In the genomic region with DNA sequence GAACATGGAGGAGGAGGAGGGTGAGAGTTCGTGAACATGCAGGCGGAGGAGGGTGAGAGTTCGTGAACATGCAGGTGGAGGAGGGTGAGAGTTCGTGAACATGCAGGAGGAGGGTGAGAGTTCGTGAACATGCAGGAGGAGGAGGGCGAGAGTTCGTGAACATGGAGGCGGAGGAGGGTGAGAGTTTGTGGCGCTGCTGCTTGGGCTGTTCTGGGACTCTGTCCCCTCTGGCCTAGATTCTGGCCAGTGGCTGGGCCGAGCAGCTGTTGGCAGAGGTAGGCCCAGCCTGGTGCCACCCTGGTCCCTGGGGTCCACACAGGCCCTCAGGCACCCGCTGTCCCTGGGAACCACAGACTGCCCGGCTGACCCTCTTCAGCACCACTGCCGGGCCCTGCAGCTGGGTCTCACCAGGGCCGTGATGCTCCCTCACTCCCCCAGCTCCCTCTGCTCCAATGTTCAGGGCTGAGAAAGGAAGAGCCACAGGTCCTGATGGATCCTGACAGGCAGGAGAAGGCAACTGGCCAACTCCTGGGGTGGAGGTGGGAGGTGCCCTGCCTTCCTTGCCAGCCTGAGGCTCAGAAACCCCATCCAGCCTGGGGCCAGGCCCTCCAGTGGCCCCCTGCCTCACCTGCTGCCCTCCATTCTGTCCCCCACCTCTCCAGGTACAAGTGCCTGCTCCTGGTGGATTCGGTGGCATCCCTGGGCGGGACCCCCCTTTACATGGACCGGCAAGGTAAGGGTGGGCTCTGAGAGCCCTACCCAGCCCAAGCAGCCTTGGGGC, we compare ENCODE assay signal across 21 cellular contexts. TPM values are rescaled to one million over a fixed set of nuclear protein-coding genes. Genes with fewer than 3 reads are reported as not detected.
A peak's percentile ranks its signal among the peaks of the same experiment; 100 is the strongest.
DNase-seq lines count a peak whose midpoint lies in the region; FAIRE-seq and TF ChIP-seq lines count a peak whose summit lies in the region.
"Had no signal": no experiment of that assay in that cellular context is flagged by ENCODE, and none has a peak within 500 bp of the region (broad histone marks: within the 10 kb centered on the region; RNA-seq: fewer than 3 reads in every experiment).

No MANE protein-coding gene starts in this region.

- no peaks in the 10 kb centered on the region for H3K23me2 ChIP-seq in H9 (ENCODE audit: insufficient read length, low read depth, low read length, poor library complexity, severe bottlenecking)
- H3K23me2 ChIP-seq in H1 (ENCODE audit: low read depth, low read length) = no peaks in the 10 kb centered on the region

- TF ChIP-seq EP300 in H1 (IDR thresholded peaks at IDR 0.05; ENCODE audit: borderline replicate concordance in 1 of 2, low read depth in 2 of 2, low read length in 2 of 2) (no peak), transverse colon (IDR thresholded peaks at IDR 0.05; ENCODE audit: low read depth) (no peak)

- H3K56ac ChIP-seq in H9 (ENCODE audit: insufficient read length, low read depth, low read length) (no peak overlapping the region), H1 (replicated peaks; ENCODE audit: insufficient read length, low read depth, low read length) (no peak overlapping the region)

- no peak overlapping the region for H3K18ac ChIP-seq in H9 (ENCODE audit: insufficient read length, low read depth, low read length)
- no peak overlapping the region for H3K18ac ChIP-seq in H1 (ENCODE audit: extremely low read depth, low read length)

- H2BK15ac ChIP-seq in H9 (ENCODE audit: low read depth, low read length) (no peak overlapping the region), H1 (ENCODE audit: low read length) (peak overlapping the region; percentile 53; the same call in 1 of the 2 replicates)

- H3K9me3 ChIP-seq in H9 (ENCODE audit: control insufficient read depth, low read depth, low read length) (no peaks in the 10 kb centered on the region), H1 (ENCODE audit: insufficient read depth in 2 of 2, low read depth in 1 of 2, low read length in 1 of 2) (no peaks in the 10 kb centered on the region), osteoblast (ENCODE audit: low read depth, low read length) (no peaks in the 10 kb centered on the region), transverse colon (no peaks in the 10 kb centered on the region), MG63 (no peaks in the 10 kb centered on the region)
- H3K9me3 ChIP-seq: BE2C had no signal

- H3K79me2 ChIP-seq in H9 (ENCODE audit: insufficient read depth, low read length) (no peaks in the 10 kb centered on the region), H1 (ENCODE audit: control insufficient read depth in 1 of 2, insufficient read depth in 2 of 2, low read length in 2 of 2) (no peaks in the 10 kb centered on the region), osteoblast (ENCODE audit: insufficient read depth, low read length) (no peaks in the 10 kb centered on the region)

- H4K5ac ChIP-seq in H9 (ENCODE audit: insufficient read length, low read depth, low read length) = no peak overlapping the region
- H4K5ac ChIP-seq in H1 (ENCODE audit: insufficient read length, low read depth, low read length) = peak overlapping the region; percentile 21

- H2BK20ac ChIP-seq in H9 (ENCODE audit: low read depth, low read length, poor library complexity, severe bottlenecking) = no peak overlapping the region
- H2BK20ac ChIP-seq in H1 (ENCODE audit: low read length) = no peak overlapping the region

- POLR2A ChIA-PET in H1 (lab: Charles Lee; ENCODE audit: partially characterized antibody) = no interaction called here

- no peak overlapping the region for H4K8ac ChIP-seq in H9 (replicated peaks; ENCODE audit: insufficient read length, low read depth, low read length)
- peak overlapping the region; percentile 68; the same call in 1 of the 2 replicates for H4K8ac ChIP-seq in H1 (ENCODE audit: extremely low read depth, insufficient read depth, low read length)

- H4K91ac ChIP-seq in H9 (ENCODE audit: insufficient read length, low read depth, low read length) (no peak overlapping the region), H1 (replicated peaks; ENCODE audit: insufficient read length, low read length) (no peak overlapping the region)

- H3K27ac Mint-ChIP-seq in H9 = peak overlapping the region in 1 of 3 experiments; percentile 85; a peak in 1 of 7 replicates
- H3K27ac Mint-ChIP-seq: CD4-positive, alpha-beta T cell; GM23338; HFFc6 had no signal

- H4K20me1 ChIP-seq in H9 (ENCODE audit: control insufficient read depth, insufficient read depth, insufficient read length) = no peaks in the 10 kb centered on the region
- H4K20me1 ChIP-seq in H1 (replicated peaks in 1 of 2; ENCODE audit: control insufficient read depth in 1 of 2, insufficient read depth in 2 of 2, low read length in 2 of 2) = no peaks in the 10 kb centered on the region
- H4K20me1 ChIP-seq in osteoblast (ENCODE audit: insufficient read depth, low read length) = no peaks in the 10 kb centered on the region

- H3K36me3 ChIP-seq in H1 (ENCODE audit: control insufficient read depth in 2 of 4, insufficient read depth in 4 of 4, low read length in 3 of 4) (no peaks in the 10 kb centered on the region), osteoblast (ENCODE audit: insufficient read depth, low read length) (no peaks in the 10 kb centered on the region), transverse colon (no peaks in the 10 kb centered on the region), MG63 (no peaks in the 10 kb centered on the region)
- H3K36me3 ChIP-seq: BE2C had no signal

- WGBS in H9 (ENCODE audit: extremely low coverage, insufficient read length, low lambda C conversion rate) = no CpG with 5 or more reads among the region's 17 CpGs
- 89% methylated on average over 17 of the region's 17 CpGs; no CpG with 5 or more reads in 1 of the 2 experiments for WGBS in H1 (ENCODE audit: extremely low coverage in 1 of 2, insufficient coverage in 1 of 2, insufficient read length in 1 of 2, insufficient replicate concordance in 2 of 2, low coverage in 1 of 2, low lambda C conversion rate in 2 of 2, missing lambda C conversion rate in 1 of 2), 2 experiments
- WGBS in transverse colon (ENCODE audit: low coverage in 1 of 2), 2 donors = 83 to 97% methylated on average over 4 to 14 of the region's 17 CpGs

- H3K4me1 ChIP-seq in H9 (ENCODE audit: insufficient read depth, low read length) (no peaks in the 10 kb centered on the region), H1 (replicated peaks in 1 of 4; ENCODE audit: control insufficient read depth in 3 of 4, insufficient read depth in 4 of 4, low read length in 3 of 4) (no peaks in the 10 kb centered on the region; a peak in 1 of 7 replicates), osteoblast (ENCODE audit: insufficient read depth, low read length) (no peaks in the 10 kb centered on the region), transverse colon (peaks cover 23 to 46% (median 25%) of the 10 kb centered on the region in 4 donors)
- H3K4me1 ChIP-seq: BE2C had no signal

- H3K36me3 Mint-ChIP-seq in H9 (ENCODE audit: insufficient read depth in 1 of 3, low read depth in 3 of 3) = no peaks in the 10 kb centered on the region; a peak in 1 of 7 replicates

- H2AFZ ChIP-seq in H9 (ENCODE audit: low read length) = no peak overlapping the region
- H2AFZ ChIP-seq in H1 (ENCODE audit: low read length) = no peak overlapping the region
- H2AFZ ChIP-seq in osteoblast (ENCODE audit: low read length) = no peak overlapping the region
- H2AFZ ChIP-seq: GM23338 had no signal

- H3K14ac ChIP-seq in H9 (ENCODE audit: insufficient read depth, low read length) (no peak overlapping the region; the same call in 1 of the 2 replicates), H1 (ENCODE audit: insufficient read length) (no peak overlapping the region)

- no peaks in the 10 kb centered on the region for H3K9me3 Mint-ChIP-seq in H9
- H3K9me3 Mint-ChIP-seq: CD4-positive, alpha-beta T cell; GM23338; HFFc6 had no signal

- H3K27ac ChIP-seq in H9 (ENCODE audit: insufficient read length, low read depth, low read length) (no peak overlapping the region), H1 (ENCODE audit: low read depth, low read length) (no peak overlapping the region), osteoblast (ENCODE audit: low read depth, low read length) (no peak overlapping the region), transverse colon (no peak overlapping the region)

- no peak overlapping the region for H3K4me3 Mint-ChIP-seq in H9
- H3K4me3 Mint-ChIP-seq: CD4-positive, alpha-beta T cell; GM23338; HFFc6 had no signal

- H2AK5ac ChIP-seq in H9 (ENCODE audit: insufficient read length, low read length) = no peak overlapping the region
- no peak overlapping the region; the same call in 1 of the 2 replicates for H2AK5ac ChIP-seq in H1 (ENCODE audit: low read depth, low read length)

- in situ Hi-C loops in transverse colon (cut with MboI; ENCODE audit: low pct_ligation_motif_present in 1 of 4, low pct_unique_long_range_greater_than_20kb in 1 of 4, low sequenced_read_pairs in 3 of 4) = no loop called here

- CTCF ChIA-PET in H1 (lab: Charles Lee; ENCODE audit: partially characterized antibody) = interaction anchor here (1.2 to 2.2 kb wide), 2 partner anchors 8 to 12 kb away, joined by 3 to 7 read pairs; no protein-coding TSS in a partner anchor

- H3T11ph ChIP-seq in H9 (ENCODE audit: low read length) = no peak overlapping the region

- TF ChIP-seq CTCF in H9 (conservative IDR thresholded peaks at IDR 0.05) = no peak
- TF ChIP-seq CTCF in H1 (IDR thresholded peaks at IDR 0.05; ENCODE audit: control extremely low read depth in 1 of 3, insufficient read depth in 1 of 3, low read depth in 1 of 3, low read length in 3 of 3) = no peak
- no peak for TF ChIP-seq CTCF in osteoblast (IDR thresholded peaks at IDR 0.05; ENCODE audit: extremely low read depth, low read depth, low read length)
- TF ChIP-seq CTCF in transverse colon (IDR thresholded peaks at IDR 0.05) = no peak

- no peak overlapping the region for H2BK5ac ChIP-seq in H9 (ENCODE audit: insufficient read length, low read length)
- H2BK5ac ChIP-seq in H1 (ENCODE audit: low read depth, low read length) = 0 out of 2 replicates have a peak overlapping the region, but pooled peaks have one; percentile 18

- TF ChIP-seq RAD21 in H1 (IDR thresholded peaks at IDR 0.05 in 1 of 2, conservative IDR thresholded peaks at IDR 0.05 in 1 of 2; ENCODE audit: low read depth in 2 of 2, low read length in 2 of 2) = no peak

- H3K4ac ChIP-seq in H9 (ENCODE audit: low read depth, low read length) (no peak overlapping the region), H1 (replicated peaks; ENCODE audit: insufficient read length, low read depth, low read length) (no peak overlapping the region)

- TF ChIP-seq POLR2A in H1 (IDR thresholded peaks at IDR 0.05; ENCODE audit: control extremely low read depth in 1 of 2, low read depth in 2 of 2, low read length in 2 of 2) (no peak), transverse colon (IDR thresholded peaks at IDR 0.05) (no peak)

- peaks cover 0 to 3% of the 10 kb centered on the region in 2 experiments; a peak in 1 of 4 replicates for H3K4me1 Mint-ChIP-seq in H9

- H2BK120ac ChIP-seq in H9 (ENCODE audit: low read depth, low read length, poor library complexity, severe bottlenecking) (no peak overlapping the region), H1 (replicated peaks; ENCODE audit: low read depth, low read length) (no peak overlapping the region)

- no peak overlapping the region for H2BK12ac ChIP-seq in H9 (ENCODE audit: insufficient read length, low read depth, low read length)
- peak overlapping the region; percentile 87; the same call in 1 of the 2 replicates for H2BK12ac ChIP-seq in H1 (ENCODE audit: low read depth, low read length)

- no peaks in the 10 kb centered on the region for H3K27me3 ChIP-seq in H9 (ENCODE audit: insufficient read depth, low read length)
- H3K27me3 ChIP-seq in H1 (replicated peaks in 1 of 4; ENCODE audit: control insufficient read depth in 3 of 4, extremely low read depth in 1 of 4, insufficient read depth in 3 of 4, low read length in 3 of 4) = no peaks in the 10 kb centered on the region
- no peaks in the 10 kb centered on the region for H3K27me3 ChIP-seq in osteoblast (ENCODE audit: insufficient read depth, low read length)
- no peaks in the 10 kb centered on the region for H3K27me3 ChIP-seq in transverse colon
- no peaks in the 10 kb centered on the region for H3K27me3 ChIP-seq in MG63
- H3K27me3 ChIP-seq: BE2C had no signal

- H3K23ac ChIP-seq in H9 (ENCODE audit: insufficient read length, low read depth, low read length) = no peak overlapping the region
- H3K23ac ChIP-seq in H1 (ENCODE audit: insufficient read length) = no peak overlapping the region

- FAIRE-seq in H1 (lab: Jason Lieb, UNC) = peak; percentile 52
- FAIRE-seq: RCC 7860 had no signal

- H3K4me2 ChIP-seq in H9 (ENCODE audit: insufficient read depth, insufficient read length, low read length) (no peak overlapping the region), H1 (ENCODE audit: insufficient read depth in 1 of 2, low read depth in 2 of 2, low read length in 2 of 2) (no peak overlapping the region), osteoblast (ENCODE audit: insufficient read depth, low read length) (no peak overlapping the region)
- H3K4me2 ChIP-seq: GM23338 had no signal

- no peak overlapping the region for H3K4me3 ChIP-seq in H1 (ENCODE audit: extremely low read depth in 1 of 4, insufficient read depth in 2 of 4, low read depth in 3 of 4, low read length in 4 of 4)
- H3K4me3 ChIP-seq in osteoblast (ENCODE audit: insufficient read depth, low read length) = no peak overlapping the region
- no peak overlapping the region for H3K4me3 ChIP-seq in transverse colon
- H3K4me3 ChIP-seq in MG63 = no peak overlapping the region
- H3K4me3 ChIP-seq: GM23338 had no signal

- no peaks in the 10 kb centered on the region for H3K27me3 Mint-ChIP-seq in H9 (ENCODE audit: low read depth)

- no peaks in the 10 kb centered on the region for H3K79me1 ChIP-seq in H9 (ENCODE audit: insufficient read depth, low read depth, low read length, poor library complexity, severe bottlenecking)
- no peaks in the 10 kb centered on the region for H3K79me1 ChIP-seq in H1 (ENCODE audit: low read depth, low read length)

- H3K9ac ChIP-seq in H9 (ENCODE audit: extremely low read depth, insufficient read length, low read length) (no peak overlapping the region), H1 (replicated peaks in 1 of 4; ENCODE audit: extremely low read depth in 1 of 4, low read depth in 3 of 4, low read length in 3 of 4) (no peak overlapping the region)

- intact Hi-C loops in transverse colon (cut with DNase I; ENCODE audit: low total_unique reads) = no loop called here

- DNase-seq in D341Med (ENCODE audit: low spot score) (peak; percentile 29), H9 (peak; percentile 26), H1 (ENCODE audit: low read depth in 1 of 2, low spot score in 2 of 2) (no peak), osteoblast (ENCODE audit: insufficient read length, low spot score, missing footprints) (peak; percentile 81), NCI-H1694 (lab: John Stamatoyannopoulos, UW) (no peak), transverse colon (no peak), MG63 (no peak)
- DNase-seq: BE2C, DMS79 treated with DMSO at 0.1 percent for 48 hours, HFFc6, Karpas-422, MM.1S, NCI-H1092 treated with DMSO at 0.1 percent for 48 hours, NCI-H2107, NCI-H2227 treated with DMSO at 0.1 percent for 48 hours, NCI-H524, SHP77 had no signal

RNA-seq across cellular contexts. Expression of a gene that starts 3.9 kb away (rescaled TPM):
- total RNA-seq in H9 (2021) (not detected in 2 replicates), osteoblast (not detected in 2 replicates), transverse colon (1 to 10 TPM in 1 of 4 donors, under 1 TPM in 2, not detected in 1; 0.32 to 2.2 (median 0.82) TPM)
- not detected in 2 replicates for total RNA-seq in H1 (2021; fragmentation: NEBNext Ultra II Directional; extraction: Animal tissue kit (Norgen Biotek cat#: 25700))
- 0.03 TPM in 1 of 2 replicates, not detected in the other for polyA plus RNA-seq in H1 (2011; rRNA removed)
- polyA plus RNA-seq in H1 (2011; cell fraction: cytosol; rRNA removed) = 0.05 TPM
- not detected for polyA plus RNA-seq in H1 (2011; cell fraction: nucleus; rRNA removed)
- not detected in 4 replicates for polyA plus RNA-seq in H1 (2012, experiment 1 of 2)
- polyA plus RNA-seq in H1 (2012, experiment 2 of 2) = not detected
- not detected for polyA plus RNA-seq in H1 (2013, experiment 1 of 2)
- polyA plus RNA-seq in H1 (2013, experiment 2 of 2) = not detected
- not detected in 2 replicates for polyA minus RNA-seq in H1 (2011; rRNA and poly(A)+ RNA removed)
- not detected for polyA minus RNA-seq in H1 (2011; cell fraction: cytosol; rRNA and poly(A)+ RNA removed)
- not detected for polyA minus RNA-seq in H1 (2011; cell fraction: nucleus; rRNA and poly(A)+ RNA removed)
- not detected in 2 replicates for total RNA-seq in MG63 (2014; rRNA removed; shearing (Covaris generic); ENCODE audit: low replicate concordance)
- total RNA-seq: CD4-positive, alpha-beta T cell; G401; GM23338; HFFc6 had no signal
- polyA plus RNA-seq: GM23338 had no signal

RNA-seq across cellular contexts. Expression of a gene that starts 23.4 kb away (rescaled TPM):
- 0.15 and 0.37 TPM in 2 replicates for total RNA-seq in H9 (2021)
- not detected in 2 replicates for total RNA-seq in H1 (2021; fragmentation: NEBNext Ultra II Directional; extraction: Animal tissue kit (Norgen Biotek cat#: 25700))
- polyA plus RNA-seq in H1 (2011; rRNA removed) = 0.08 and 0.11 TPM in 2 replicates
- polyA plus RNA-seq in H1 (2011; cell fraction: cytosol; rRNA removed) = 0.19 TPM
- 0.10 TPM for polyA plus RNA-seq in H1 (2011; cell fraction: nucleus; rRNA removed)
- polyA plus RNA-seq in H1 (2012, experiment 1 of 2) = 0.17 to 0.31 TPM in 2 of 4 replicates, not detected in the others
- 0.08 TPM for polyA plus RNA-seq in H1 (2012, experiment 2 of 2)
- 0.14 TPM for polyA plus RNA-seq in H1 (2013, experiment 1 of 2)
- polyA plus RNA-seq in H1 (2013, experiment 2 of 2) = 0.20 TPM
- 0.13 TPM in 1 of 2 replicates, not detected in the other for polyA minus RNA-seq in H1 (2011; rRNA and poly(A)+ RNA removed)
- polyA minus RNA-seq in H1 (2011; cell fraction: cytosol; rRNA and poly(A)+ RNA removed) = not detected
- not detected for polyA minus RNA-seq in H1 (2011; cell fraction: nucleus; rRNA and poly(A)+ RNA removed)
- not detected in 2 replicates for total RNA-seq in osteoblast
- 10 to 100 TPM in 1 of 4 donors, 1 to 10 TPM in 2, not detected in 1; 4.9 to 11.6 (median 9.8) TPM for total RNA-seq in transverse colon
- total RNA-seq in MG63 (2014; rRNA removed; shearing (Covaris generic); ENCODE audit: low replicate concordance) = not detected in 2 replicates
- total RNA-seq: CD4-positive, alpha-beta T cell; G401; GM23338; HFFc6 had no signal
- polyA plus RNA-seq: GM23338 had no signal

RNA-seq across cellular contexts. Expression of a gene that starts 33.6 kb away (rescaled TPM):
- total RNA-seq in H9 (2021) = not detected in 2 replicates
- total RNA-seq in H1 (2021; fragmentation: NEBNext Ultra II Directional; extraction: Animal tissue kit (Norgen Biotek cat#: 25700)) = not detected in 2 replicates
- not detected in 2 replicates for polyA plus RNA-seq in H1 (2011; rRNA removed)
- not detected for polyA plus RNA-seq in H1 (2011; cell fraction: cytosol; rRNA removed)
- not detected for polyA plus RNA-seq in H1 (2011; cell fraction: nucleus; rRNA removed)
- polyA plus RNA-seq in H1 (2012, experiment 1 of 2) = not detected in 4 replicates
- not detected for polyA plus RNA-seq in H1 (2012, experiment 2 of 2)
- polyA plus RNA-seq in H1 (2013, experiment 1 of 2) = not detected
- polyA plus RNA-seq in H1 (2013, experiment 2 of 2) = not detected
- polyA minus RNA-seq in H1 (2011; rRNA and poly(A)+ RNA removed) = not detected in 2 replicates
- not detected for polyA minus RNA-seq in H1 (2011; cell fraction: cytosol; rRNA and poly(A)+ RNA removed)
- polyA minus RNA-seq in H1 (2011; cell fraction: nucleus; rRNA and poly(A)+ RNA removed) = not detected
- total RNA-seq in osteoblast = under 0.01 TPM in 2 replicates
- total RNA-seq in transverse colon = not detected
- not detected in 2 replicates for total RNA-seq in MG63 (2014; rRNA removed; shearing (Covaris generic); ENCODE audit: low replicate concordance)
- total RNA-seq: CD4-positive, alpha-beta T cell; G401; GM23338; HFFc6 had no signal
- polyA plus RNA-seq: GM23338 had no signal

RNA-seq across cellular contexts. Expression of a gene that starts 52.5 kb away (rescaled TPM):
- total RNA-seq in H9 (2021) (188 and 204 TPM in 2 replicates), osteoblast (under 0.01 TPM in 1 of 2 replicates, not detected in the other), transverse colon (1 to 10 TPM in 3 of 4 donors, under 1 TPM in 1; 0.40 to 3.4 (median 2.9) TPM)
- 267 and 281 TPM in 2 replicates for total RNA-seq in H1 (2021; fragmentation: NEBNext Ultra II Directional; extraction: Animal tissue kit (Norgen Biotek cat#: 25700))
- polyA plus RNA-seq in H1 (2011; rRNA removed) = 61.3 and 83.2 TPM in 2 replicates
- polyA plus RNA-seq in H1 (2011; cell fraction: cytosol; rRNA removed) = 37.7 TPM
- polyA plus RNA-seq in H1 (2011; cell fraction: nucleus; rRNA removed) = 305 TPM
- 111 to 171 TPM (median 154 TPM) in 4 replicates for polyA plus RNA-seq in H1 (2012, experiment 1 of 2)
- polyA plus RNA-seq in H1 (2012, experiment 2 of 2) = 110 TPM
- polyA plus RNA-seq in H1 (2013, experiment 1 of 2) = 161 TPM
- 135 TPM for polyA plus RNA-seq in H1 (2013, experiment 2 of 2)
- 314 and 356 TPM in 2 replicates for polyA minus RNA-seq in H1 (2011; rRNA and poly(A)+ RNA removed)
- polyA minus RNA-seq in H1 (2011; cell fraction: cytosol; rRNA and poly(A)+ RNA removed) = 97.5 TPM
- 239 TPM for polyA minus RNA-seq in H1 (2011; cell fraction: nucleus; rRNA and poly(A)+ RNA removed)
- not detected in 2 replicates for total RNA-seq in MG63 (2014; rRNA removed; shearing (Covaris generic); ENCODE audit: low replicate concordance)
- total RNA-seq: CD4-positive, alpha-beta T cell; HFFc6 had no signal

Comparison
In these comparisons a context has a peak if more than half of its experiments do, and no peak if none do; other contexts are left out.
1. DNase-seq: peak in D341Med (single experiment), H9 (single experiment) and osteoblast (single experiment); none in H1 (0 of 2), NCI-H1694 (single experiment), transverse colon (single experiment) and MG63 (single experiment).